Comparison of ENCODE assay signal across 26 cellular contexts in genomic region chr17:13476722-13477121, GRCh38.
DNase-seq lines count a peak whose midpoint lies in the region; ATAC-seq and TF ChIP-seq lines count a peak whose summit lies in the region.
"Had no signal": no experiment of that assay in that cellular context is flagged by ENCODE, and none has a peak within 500 bp of the region (broad histone marks: within the 10 kb centered on the region; RNA-seq: fewer than 3 reads in every experiment).

No MANE protein-coding gene starts in this region.

- H3K4me1 Mint-ChIP-seq in CD4-positive, alpha-beta memory T cell: no peaks in the 10 kb centered on the region
- no peaks in the 10 kb centered on the region for H3K4me1 Mint-ChIP-seq in stimulated activated effector memory CD8-positive, alpha-beta T cell treated with anti-CD3 and anti-CD28 coated beads, Interleukin-12 subunit alpha, Interleukin-12 subunit beta, amount 100 ng/mL, for 72 hours
- H3K4me1 Mint-ChIP-seq: activated B cell treated with CpG ODN at 0.5 μM for 24 hours; CD8-positive, alpha-beta memory T cell; stimulated activated naive CD8-positive, alpha-beta T cell treated with anti-CD3 and anti-CD28 coated beads, Interleukin-15, amount 100 ng/mL, for 72 hours had no signal

- intact Hi-C loops in CD4-positive, alpha-beta memory T cell (cut with micrococcal nuclease): no loop called here

- H3K27me3 Mint-ChIP-seq in CD4-positive, alpha-beta memory T cell: peaks cover 4 to 13% of the 10 kb centered on the region in 2 donors

- H3K79me2 ChIP-seq in GM23248 (ENCODE audit: insufficient read depth) (no peaks in the 10 kb centered on the region), smooth muscle cell (ENCODE audit: low read depth) (no peaks in the 10 kb centered on the region)
- H3K79me2 ChIP-seq: parathyroid adenoma had no signal

- ATAC-seq in stimulated activated effector memory CD8-positive, alpha-beta T cell treated with anti-CD3 and anti-CD28 coated beads, Interleukin-12 subunit alpha, Interleukin-12 subunit beta, amount 100 ng/mL, for 72 hours: no peak
- ATAC-seq: mucosa of descending colon; stimulated activated naive CD8-positive, alpha-beta T cell treated with anti-CD3 and anti-CD28 coated beads, Interleukin-15, amount 100 ng/mL, for 72 hours had no signal

- H3K9me3 ChIP-seq in GM23248 (ENCODE audit: low read depth) (no peaks in the 10 kb centered on the region), smooth muscle cell (replicated peaks; ENCODE audit: low read depth) (peaks cover 6% of the 10 kb centered on the region)
- H3K9me3 ChIP-seq in CD4-positive, alpha-beta memory T cell (ENCODE audit: control insufficient read depth in 1 of 2, low read length in 2 of 2): peaks cover 0 to 9% of the 10 kb centered on the region in 2 donors
- H3K9me3 ChIP-seq: thyroid gland had no signal

- peak overlapping the region; percentile 38; the same call in 1 of the 2 replicates for H3K27ac ChIP-seq in GM23248
- peak overlapping the region; percentile 66 for H3K27ac ChIP-seq in smooth muscle cell (ENCODE audit: low read depth)
- H3K27ac ChIP-seq in CD4-positive, alpha-beta memory T cell (ENCODE audit: low read depth, low read length): no peak overlapping the region
- H3K27ac ChIP-seq: epithelial cell of prostate, parathyroid adenoma, RWPE1, sigmoid colon, thyroid gland had no signal

- H3K27me3 ChIP-seq in GM23248 (replicated peaks; ENCODE audit: insufficient read depth): no peaks in the 10 kb centered on the region
- no peaks in the 10 kb centered on the region for H3K27me3 ChIP-seq in smooth muscle cell (ENCODE audit: low read depth)
- H3K27me3 ChIP-seq in CD4-positive, alpha-beta memory T cell (ENCODE audit: insufficient read depth, low read length): no peaks in the 10 kb centered on the region
- H3K27me3 ChIP-seq: sigmoid colon, thyroid gland had no signal

- H3K4me3 ChIP-seq in GM23248: no peak overlapping the region
- no peak overlapping the region for H3K4me3 ChIP-seq in fibroblast of mammary gland (ENCODE audit: control insufficient read depth, low read depth, low read length)
- no peak overlapping the region for H3K4me3 ChIP-seq in smooth muscle cell
- no peak overlapping the region for H3K4me3 ChIP-seq in CD4-positive, alpha-beta memory T cell (ENCODE audit: low read length in 2 of 2)
- H3K4me3 ChIP-seq: mucosa of descending colon, sigmoid colon, thyroid gland had no signal

- no peaks in the 10 kb centered on the region for H4K20me1 ChIP-seq in GM23248 (ENCODE audit: insufficient read depth)
- H4K20me1 ChIP-seq in smooth muscle cell (ENCODE audit: low read depth): no peaks in the 10 kb centered on the region

- no peak overlapping the region for H3K4me3 Mint-ChIP-seq in CD4-positive, alpha-beta memory T cell
- no peak overlapping the region for H3K4me3 Mint-ChIP-seq in stimulated activated effector memory CD8-positive, alpha-beta T cell treated with anti-CD3 and anti-CD28 coated beads, Interleukin-12 subunit alpha, Interleukin-12 subunit beta, amount 100 ng/mL, for 72 hours
- H3K4me3 Mint-ChIP-seq: activated B cell treated with CpG ODN at 0.5 μM for 24 hours; activated naive CD8-positive, alpha-beta T cell; CD8-positive, alpha-beta memory T cell; nephron; stimulated activated naive CD8-positive, alpha-beta T cell treated with anti-CD3 and anti-CD28 coated beads, Interleukin-15, amount 100 ng/mL, for 72 hours had no signal

- H3K9ac ChIP-seq in GM23248: no peak overlapping the region
- H3K9ac ChIP-seq in smooth muscle cell (ENCODE audit: low read depth): no peak overlapping the region
- H3K9ac ChIP-seq: parathyroid adenoma had no signal

- H3K4me2 ChIP-seq in GM23248 (ENCODE audit: unreplicated experiment) (no peak overlapping the region), smooth muscle cell (peak overlapping the region; percentile 49)

- H3F3A ChIP-seq in GM23248 (ENCODE audit: insufficient read depth) (peaks cover 33% of the 10 kb centered on the region), smooth muscle cell (ENCODE audit: low read depth) (peaks cover 33% of the 10 kb centered on the region)

- H2AFZ ChIP-seq in GM23248 (no peak overlapping the region), smooth muscle cell (ENCODE audit: low read depth) (no peak overlapping the region)
- H2AFZ ChIP-seq: parathyroid adenoma had no signal

- POLR2A ChIA-PET in CD4-positive, alpha-beta memory T cell (lab: Charles Lee; ENCODE audit: partially characterized antibody): no interaction called here

- peak; percentile 63 for DNase-seq in GM23248
- peak; percentile 21 for DNase-seq in RPMI7951 (ENCODE audit: low read depth)
- DNase-seq in fibroblast of mammary gland (ENCODE audit: low read depth): peak; percentile 54
- no peak for DNase-seq in smooth muscle cell (lab: John Stamatoyannopoulos, UW; ENCODE audit: unreplicated experiment)
- no peak for DNase-seq in CD4-positive, alpha-beta memory T cell
- DNase-seq in activated CD4-positive, CD25-positive, alpha-beta regulatory T cell treated with anti-CD3 and anti-CD28 coated beads, Interleukin-2, amount 50 U/mL, for 72 hours: no peak
- no peak for DNase-seq in stimulated activated effector memory CD8-positive, alpha-beta T cell treated with anti-CD3 and anti-CD28 coated beads, Interleukin-12 subunit alpha, Interleukin-12 subunit beta, amount 100 ng/mL, for 72 hours (ENCODE audit: low spot score in 2 of 2)
- DNase-seq: activated B cell treated with CpG ODN at 0.5 μM for 24 hours; activated CD4-positive, alpha-beta T cell treated with anti-CD3 and anti-CD28 coated beads, Interleukin-2, amount 50 U/mL, for 48 hours; CD8-positive, alpha-beta memory T cell; DMS153; kidney; mucosa of descending colon; NCI-H1092 treated with DMSO at 0.1 percent for 48 hours; NCI-H2029; NCI-H345; NCI-H748 treated with DMSO at 0.1 percent for 48 hours; sigmoid colon; stimulated activated naive CD8-positive, alpha-beta T cell treated with anti-CD3 and anti-CD28 coated beads, Interleukin-15, amount 100 ng/mL, for 72 hours; thyroid gland had no signal

- H3K36me3 ChIP-seq in GM23248 (ENCODE audit: low read depth) (no peaks in the 10 kb centered on the region), smooth muscle cell (ENCODE audit: low read depth) (no peaks in the 10 kb centered on the region)
- H3K36me3 ChIP-seq in CD4-positive, alpha-beta memory T cell (ENCODE audit: insufficient read depth, low read length): no peaks in the 10 kb centered on the region
- H3K36me3 ChIP-seq: sigmoid colon, thyroid gland had no signal

- CTCF ChIA-PET in CD4-positive, alpha-beta memory T cell (lab: Charles Lee; ENCODE audit: partially characterized antibody): no interaction called here

- no peak for TF ChIP-seq CTCF in fibroblast of mammary gland (conservative IDR thresholded peaks at IDR 0.05; ENCODE audit: control insufficient read depth, insufficient read depth, low read depth, low read length)
- TF ChIP-seq CTCF in smooth muscle cell (IDR thresholded peaks at IDR 0.05; ENCODE audit: borderline replicate concordance, insufficient read depth, poor library complexity, severe bottlenecking): no peak

- H3K9me2 ChIP-seq in GM23248 (ENCODE audit: insufficient read depth): no peaks in the 10 kb centered on the region

- no peaks in the 10 kb centered on the region for H3K36me3 Mint-ChIP-seq in CD4-positive, alpha-beta memory T cell
- H3K36me3 Mint-ChIP-seq in stimulated activated effector memory CD8-positive, alpha-beta T cell treated with anti-CD3 and anti-CD28 coated beads, Interleukin-12 subunit alpha, Interleukin-12 subunit beta, amount 100 ng/mL, for 72 hours: no peaks in the 10 kb centered on the region
- H3K36me3 Mint-ChIP-seq: activated naive CD8-positive, alpha-beta T cell; CD8-positive, alpha-beta memory T cell had no signal

- no peak overlapping the region for H3K27ac Mint-ChIP-seq in CD4-positive, alpha-beta memory T cell
- no peak overlapping the region for H3K27ac Mint-ChIP-seq in stimulated activated effector memory CD8-positive, alpha-beta T cell treated with anti-CD3 and anti-CD28 coated beads, Interleukin-12 subunit alpha, Interleukin-12 subunit beta, amount 100 ng/mL, for 72 hours
- H3K27ac Mint-ChIP-seq: activated B cell treated with CpG ODN at 0.5 μM for 24 hours; activated naive CD8-positive, alpha-beta T cell; activated T-helper 2 cell treated with anti-CD3 and anti-CD28 coated beads, Interferon-gamma antibody, Interleukin-2, Interleukin-4, amounts not matched to agents 10 μg/mL and 5 μg/mL and 100 μg/mL, durations not matched to agents 14 hours and 24 hours and 36 hours; CD8-positive, alpha-beta memory T cell; nephron; stimulated activated naive CD8-positive, alpha-beta T cell treated with anti-CD3 and anti-CD28 coated beads, Interleukin-15, amount 100 ng/mL, for 72 hours had no signal

- H3K4me1 ChIP-seq in GM23248 (ENCODE audit: insufficient read depth) (peaks cover 18% of the 10 kb centered on the region), smooth muscle cell (ENCODE audit: low read depth) (peaks cover 4% of the 10 kb centered on the region)
- H3K4me1 ChIP-seq in CD4-positive, alpha-beta memory T cell (ENCODE audit: insufficient read depth, low read length): no peaks in the 10 kb centered on the region
- H3K4me1 ChIP-seq: sigmoid colon, thyroid gland had no signal

- H3K9me3 Mint-ChIP-seq in CD4-positive, alpha-beta memory T cell: peaks cover 0 to 23% (median 17%) of the 10 kb centered on the region in 8 donors
- peaks cover 13% of the 10 kb centered on the region for H3K9me3 Mint-ChIP-seq in stimulated activated effector memory CD8-positive, alpha-beta T cell treated with anti-CD3 and anti-CD28 coated beads, Interleukin-12 subunit alpha, Interleukin-12 subunit beta, amount 100 ng/mL, for 72 hours

- WGBS in GM23248 (ENCODE audit: low coverage in 1 of 2, low lambda C conversion rate in 2 of 2, missing lambda C conversion rate in 2 of 2), 2 experiments: 89 to 94% methylated on average over 1 of the region's 1 CpG
- WGBS in smooth muscle cell (ENCODE audit: low lambda C conversion rate): 50% methylated on average over 1 of the region's 1 CpG

- in situ Hi-C loops in GM23248 (cut with MboI): no loop called here

Comparison
In these comparisons a context has a peak if more than half of its experiments do, and no peak if none do; other contexts are left out.
1. DNase-seq: peak in GM23248 (single experiment), RPMI7951 (single experiment) and fibroblast of mammary gland (single experiment); none in smooth muscle cell (single experiment), CD4-positive, alpha-beta memory T cell (0 of 5), activated CD4-positive, CD25-positive, alpha-beta regulatory T cell treated with anti-CD3 and anti-CD28 coated beads, Interleukin-2, amount 50 U/mL, for 72 hours (single experiment) and stimulated activated effector memory CD8-positive, alpha-beta T cell treated with anti-CD3 and anti-CD28 coated beads, Interleukin-12 subunit alpha, Interleukin-12 subunit beta, amount 100 ng/mL, for 72 hours (0 of 2).